24 cellular contexts compared by ENCODE assay signal in genomic region chr10:69813632-69814031, GRCh38.
"Had no signal": no experiment of that assay in that cellular context is flagged by ENCODE, and none has a peak within 500 bp of the region (broad histone marks: within the 10 kb centered on the region; RNA-seq: fewer than 3 reads in every experiment).

No MANE protein-coding gene starts in this region.

- H3K79me2 ChIP-seq: hepatocyte had no signal

- H3K9me3 Mint-ChIP-seq: nephron; stimulated activated effector memory CD8-positive, alpha-beta T cell treated with anti-CD3 and anti-CD28 coated beads, Interleukin-12 subunit alpha, Interleukin-12 subunit beta, amount 100 ng/mL, for 72 hours had no signal

- H3K4me1 ChIP-seq: colonic mucosa, left ventricle myocardium inferior, right lobe of liver had no signal

- H3K36me3 Mint-ChIP-seq: naive B cell; stimulated activated effector memory CD8-positive, alpha-beta T cell treated with anti-CD3 and anti-CD28 coated beads, Interleukin-12 subunit alpha, Interleukin-12 subunit beta, amount 100 ng/mL, for 72 hours had no signal

- H3K36me3 ChIP-seq: colonic mucosa, left ventricle myocardium inferior, lower lobe of right lung, neutrophil, right lobe of liver, tibial artery, upper lobe of left lung had no signal

- H3K4me3 Mint-ChIP-seq: endodermal cell; naive B cell; nephron; stimulated activated effector memory CD8-positive, alpha-beta T cell treated with anti-CD3 and anti-CD28 coated beads, Interleukin-12 subunit alpha, Interleukin-12 subunit beta, amount 100 ng/mL, for 72 hours had no signal

- H3K4me3 ChIP-seq: colonic mucosa, hepatocyte, left ventricle myocardium inferior, lower lobe of right lung, psoas muscle, right lobe of liver, tibial artery, upper lobe of left lung had no signal

- ATAC-seq: left cardiac atrium; lower lobe of right lung; right lobe of liver; stimulated activated effector memory CD8-positive, alpha-beta T cell treated with anti-CD3 and anti-CD28 coated beads, Interleukin-12 subunit alpha, Interleukin-12 subunit beta, amount 100 ng/mL, for 72 hours; stimulated activated naive CD8-positive, alpha-beta T cell treated with anti-CD3 and anti-CD28 coated beads, Interleukin-15, Interleukin-2, amounts not matched to agents 100 U/mL and 50 U/mL, for 24 hours had no signal

- H3K27me3 ChIP-seq: colonic mucosa, hepatocyte, neutrophil, right lobe of liver, tibial artery, upper lobe of left lung had no signal

- H2AFZ ChIP-seq: hepatocyte had no signal

- H3K27ac ChIP-seq: colonic mucosa, hepatocyte, left ventricle myocardium inferior, lower lobe of right lung, neutrophil, psoas muscle, right lobe of liver, tibial artery, upper lobe of left lung had no signal

- H3K4me2 ChIP-seq: hepatocyte had no signal

- H3K27ac Mint-ChIP-seq: endodermal cell; naive B cell; nephron; stimulated activated effector memory CD8-positive, alpha-beta T cell treated with anti-CD3 and anti-CD28 coated beads, Interleukin-12 subunit alpha, Interleukin-12 subunit beta, amount 100 ng/mL, for 72 hours had no signal

- DNase-seq: colonic mucosa; effector CD4-positive, alpha-beta T cell; endodermal cell; erythroblast; foreskin melanocyte; head of caudate nucleus; kidney; left cardiac atrium; left ventricle myocardium inferior; lower lobe of right lung; mesendoderm; naive B cell; psoas muscle; retina; right lobe of liver; stimulated activated CD4-positive, alpha-beta T cell treated with anti-CD3 and anti-CD28 coated beads, Interleukin-4, amount 100 ng/mL, for 1 hour; stimulated activated CD8-positive, alpha-beta memory T cell treated with anti-CD3 and anti-CD28 coated beads, Interleukin-4, amount 100 ng/mL, for 48 hours; stimulated activated naive CD8-positive, alpha-beta T cell treated with anti-CD3 and anti-CD28 coated beads, Interleukin-15, Interleukin-2, amounts not matched to agents 100 U/mL and 50 U/mL, for 24 hours; tibial artery; upper lobe of left lung had no signal

- H3K9me3 ChIP-seq: colonic mucosa, left ventricle myocardium inferior, lower lobe of right lung, neutrophil, psoas muscle, right lobe of liver, tibial artery, upper lobe of left lung had no signal
